8 cellular contexts compared by ENCODE assay signal in the genomic region with DNA sequence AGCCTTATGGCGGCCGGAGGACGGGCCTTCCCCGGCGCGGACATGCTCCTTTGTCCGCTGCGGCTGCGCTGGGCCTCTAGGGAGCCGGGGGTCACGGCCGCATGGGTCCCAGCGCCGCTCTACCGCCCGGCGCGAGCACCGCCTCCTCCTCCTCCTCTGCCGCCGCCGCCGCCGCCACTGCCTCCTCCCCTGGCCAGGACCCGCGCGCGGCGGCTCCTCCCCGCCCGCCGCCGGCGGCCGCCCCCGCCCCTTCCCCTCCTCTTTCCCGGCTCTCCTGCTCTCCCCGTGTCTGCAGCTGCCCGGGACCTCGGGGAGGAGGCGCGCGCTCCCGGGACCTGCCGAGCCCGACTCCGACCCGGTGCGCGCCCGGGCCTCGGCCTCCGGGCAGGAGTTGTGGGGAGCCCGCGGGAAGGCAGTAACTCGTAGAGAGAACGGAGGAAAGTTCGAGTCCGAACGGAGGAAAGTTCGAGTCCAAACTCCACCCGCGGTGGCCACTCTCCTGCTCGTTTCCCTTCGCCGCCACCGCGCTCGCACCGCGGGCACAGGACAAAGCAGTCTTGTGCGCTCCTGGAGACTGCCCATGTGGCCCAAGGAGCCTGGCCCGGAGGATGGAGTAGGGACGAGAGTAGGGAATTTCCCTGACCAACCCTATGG. TPM values are rescaled to one million over a fixed set of nuclear protein-coding genes. Genes with fewer than 3 reads are reported as not detected.
DNase-seq lines count a peak whose midpoint lies in the region; ATAC-seq and TF ChIP-seq lines count a peak whose summit lies in the region.

A gene with protein sequence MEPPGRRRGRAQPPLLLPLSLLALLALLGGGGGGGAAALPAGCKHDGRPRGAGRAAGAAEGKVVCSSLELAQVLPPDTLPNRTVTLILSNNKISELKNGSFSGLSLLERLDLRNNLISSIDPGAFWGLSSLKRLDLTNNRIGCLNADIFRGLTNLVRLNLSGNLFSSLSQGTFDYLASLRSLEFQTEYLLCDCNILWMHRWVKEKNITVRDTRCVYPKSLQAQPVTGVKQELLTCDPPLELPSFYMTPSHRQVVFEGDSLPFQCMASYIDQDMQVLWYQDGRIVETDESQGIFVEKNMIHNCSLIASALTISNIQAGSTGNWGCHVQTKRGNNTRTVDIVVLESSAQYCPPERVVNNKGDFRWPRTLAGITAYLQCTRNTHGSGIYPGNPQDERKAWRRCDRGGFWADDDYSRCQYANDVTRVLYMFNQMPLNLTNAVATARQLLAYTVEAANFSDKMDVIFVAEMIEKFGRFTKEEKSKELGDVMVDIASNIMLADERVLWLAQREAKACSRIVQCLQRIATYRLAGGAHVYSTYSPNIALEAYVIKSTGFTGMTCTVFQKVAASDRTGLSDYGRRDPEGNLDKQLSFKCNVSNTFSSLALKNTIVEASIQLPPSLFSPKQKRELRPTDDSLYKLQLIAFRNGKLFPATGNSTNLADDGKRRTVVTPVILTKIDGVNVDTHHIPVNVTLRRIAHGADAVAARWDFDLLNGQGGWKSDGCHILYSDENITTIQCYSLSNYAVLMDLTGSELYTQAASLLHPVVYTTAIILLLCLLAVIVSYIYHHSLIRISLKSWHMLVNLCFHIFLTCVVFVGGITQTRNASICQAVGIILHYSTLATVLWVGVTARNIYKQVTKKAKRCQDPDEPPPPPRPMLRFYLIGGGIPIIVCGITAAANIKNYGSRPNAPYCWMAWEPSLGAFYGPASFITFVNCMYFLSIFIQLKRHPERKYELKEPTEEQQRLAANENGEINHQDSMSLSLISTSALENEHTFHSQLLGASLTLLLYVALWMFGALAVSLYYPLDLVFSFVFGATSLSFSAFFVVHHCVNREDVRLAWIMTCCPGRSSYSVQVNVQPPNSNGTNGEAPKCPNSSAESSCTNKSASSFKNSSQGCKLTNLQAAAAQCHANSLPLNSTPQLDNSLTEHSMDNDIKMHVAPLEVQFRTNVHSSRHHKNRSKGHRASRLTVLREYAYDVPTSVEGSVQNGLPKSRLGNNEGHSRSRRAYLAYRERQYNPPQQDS (N-terminal part only) (minus strand): TSS at position 179 of the 654 bp plus-strand sequence. CDS start 282 bp downstream, outside the sequence.

- H3K36me3 ChIP-seq in DND-41 (ENCODE audit: insufficient read depth, low read length) (no peaks in the 10 kb centered on the region), testis (ENCODE audit: low read depth, missing control alignments) (no peaks in the 10 kb centered on the region)

- H3K27me3 Mint-ChIP-seq in natural killer cell (ENCODE audit: low read depth in 2 of 2), result peaks cover 0 to 3% of the 10 kb centered on the region in 2 donors

- no peaks in the 10 kb centered on the region for H3K27me3 ChIP-seq in DND-41 (ENCODE audit: insufficient read depth, low read length, poor library complexity)
- H3K27me3 ChIP-seq in testis, result no peaks in the 10 kb centered on the region

- H3K9me3 ChIP-seq in DND-41 (ENCODE audit: insufficient read depth, low read length, severe bottlenecking) (no peaks in the 10 kb centered on the region), testis (no peaks in the 10 kb centered on the region)

- peak within 1 kb of the TSS; percentile 52 for H3K9ac ChIP-seq in DND-41 (ENCODE audit: low read depth, low read length)

- 0 to 1% methylated on average over 19 to 68 of the region's 74 CpGs for WGBS in testis, 2 donors

- peaks cover 13% of the 10 kb centered on the region for H3K4me1 ChIP-seq in DND-41 (ENCODE audit: insufficient read depth, low read length)
- H3K4me1 ChIP-seq in testis, result no peaks in the 10 kb centered on the region

- H3K79me2 ChIP-seq in DND-41 (ENCODE audit: insufficient read depth, low read length), result peaks cover 22% of the 10 kb centered on the region

- H3K4me3 ChIP-seq in DND-41 (ENCODE audit: low read depth in 1 of 2, low read length in 2 of 2) (peak within 1 kb of the TSS; percentile 31 to 76; a peak in 3 of 4 replicates), fibroblast of villous mesenchyme (ENCODE audit: low read depth, low read length) (peak within 1 kb of the TSS; percentile 73), testis (peak within 1 kb of the TSS; percentile 64 to 72)

- peaks cover 24 to 26% of the 10 kb centered on the region in 2 donors for H3K4me1 Mint-ChIP-seq in natural killer cell

- ATAC-seq in DND-41 (ENCODE audit: insufficient read depth, low read depth), result peak; percentile 79
- ATAC-seq in HG02623 (IDR thresholded peaks at IDR 0.05; ENCODE audit: unreplicated experiment), result peak; percentile 40
- peak; percentile 55 to 75 (median 72) for ATAC-seq in natural killer cell

- H3K36me3 Mint-ChIP-seq in natural killer cell, result no peaks in the 10 kb centered on the region

- no peaks in the 10 kb centered on the region; the same call in 1 of the 2 replicates for H4K20me1 ChIP-seq in DND-41 (ENCODE audit: insufficient read depth, low read length)

- H3K4me2 ChIP-seq in DND-41 (ENCODE audit: insufficient read depth, low read length), result peak within 1 kb of the TSS; percentile 72

- H3K4me3 Mint-ChIP-seq in natural killer cell, result peak within 1 kb of the TSS; percentile 99

- peak within 1 kb of the TSS; percentile 64 to 85 for H3K27ac Mint-ChIP-seq in natural killer cell

- TF ChIP-seq CTCF in DND-41 (IDR thresholded peaks at IDR 0.05; ENCODE audit: borderline replicate concordance, extremely low read depth, low read length, poor library complexity, severe bottlenecking), result no peak
- TF ChIP-seq CTCF in fibroblast of villous mesenchyme (IDR thresholded peaks at IDR 0.05; ENCODE audit: insufficient read depth, low read depth, low read length), result no peak
- TF ChIP-seq CTCF in natural killer cell (IDR thresholded peaks at IDR 0.05), result no peak
- no peak for TF ChIP-seq CTCF in testis (IDR thresholded peaks at IDR 0.05)

- H2AFZ ChIP-seq in DND-41 (ENCODE audit: low read depth, low read length), result peak within 1 kb of the TSS; percentile 79

- H3K27ac ChIP-seq in DND-41 (ENCODE audit: low read length) (no peak within 1 kb of the TSS; the same call in 1 of the 2 replicates), testis (peak within 1 kb of the TSS; percentile 76 to 83)

- intact Hi-C loops in natural killer cell (cut with micrococcal nuclease), result loop anchor here (5.0 kb wide), 1 partner anchor 34 kb away; no protein-coding TSS in a partner anchor
- intact Hi-C loops in testis (cut with DNase I; ENCODE audit: low total_unique reads), result no loop called here

- TF ChIP-seq POLR2A in testis (IDR thresholded peaks at IDR 0.05), result no peak

- H3K9me3 Mint-ChIP-seq in natural killer cell, result no peaks in the 10 kb centered on the region

- DNase-seq in DND-41 (peak; percentile 32), NCI-H510A (lab: John Stamatoyannopoulos, UW) (peak; percentile 55), fibroblast of villous mesenchyme (ENCODE audit: low read depth) (peak; percentile 73), natural killer cell (no peak), testis (peak; percentile 77)
- peak; percentile 49 to 60 for DNase-seq in activated T-cell treated with anti-CD3 and anti-CD28 coated beads, Interleukin-2, amount 50 U/mL, for 48 hours
- no peak for DNase-seq in activated effector memory CD4-positive, alpha-beta T cell treated with anti-CD3 and anti-CD28 coated beads, Interleukin-2, amount 50 U/mL, for 16 hours

RNA-seq across cellular contexts. Expression of the gene that starts here (rescaled TPM):
- total RNA-seq in fibroblast of villous mesenchyme, result 24.8 and 25.9 TPM in 2 replicates
- 10 to 100 TPM in 1 of 3 donors, 1 to 10 TPM in 2; 5.5 to 15.8 (median 8.2) TPM for total RNA-seq in natural killer cell
- total RNA-seq in testis, result 10 to 100 TPM; 36.8 to 41.7 TPM
- 22.9 TPM for polyA plus RNA-seq in testis (ENCODE audit: insufficient read depth, low read depth, low replicate concordance)

Comparison
In these comparisons a context has a peak if more than half of its experiments do, and no peak if none do; other contexts are left out.
1. DNase-seq: peak in DND-41 (single experiment), NCI-H510A (single experiment), activated T-cell treated with anti-CD3 and anti-CD28 coated beads, Interleukin-2, amount 50 U/mL, for 48 hours (2 of 2), fibroblast of villous mesenchyme (single experiment) and testis (single experiment); none in natural killer cell (single experiment) and activated effector memory CD4-positive, alpha-beta T cell treated with anti-CD3 and anti-CD28 coated beads, Interleukin-2, amount 50 U/mL, for 16 hours (single experiment).
2. Peak in every context shown above with its lines, with median percentiles within 50 percentile points of each other: ATAC-seq and H3K4me3 ChIP-seq.